Comparison of ENCODE assay signal across 1 cellular context in the genomic region with DNA sequence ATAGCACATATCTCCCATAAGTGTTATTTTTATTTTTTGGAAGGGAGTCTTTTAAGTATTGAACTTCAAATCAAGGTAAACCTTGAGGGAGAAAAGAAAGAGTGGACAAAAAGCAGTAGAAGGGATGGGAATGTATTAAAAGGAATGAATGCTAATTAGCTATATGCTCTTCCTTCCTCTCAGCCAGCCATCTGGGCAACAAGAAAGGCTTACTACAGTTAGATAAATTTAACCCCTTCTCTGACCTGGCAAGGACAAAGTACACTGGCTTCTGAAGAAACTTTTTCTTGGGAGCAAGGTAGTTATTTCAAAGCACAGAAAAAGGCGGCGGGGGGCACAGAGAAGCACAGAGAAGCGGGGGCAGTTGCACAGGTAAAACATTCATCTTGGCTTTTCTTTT.
TF ChIP-seq lines count a peak whose summit lies in the region.

No MANE protein-coding gene starts in this region.

TF ChIP-seq in GM23338, 12 proteins besides CTCF, POLR2A, EP300 and RAD21:
- TF ChIP-seq, protein P1, sequence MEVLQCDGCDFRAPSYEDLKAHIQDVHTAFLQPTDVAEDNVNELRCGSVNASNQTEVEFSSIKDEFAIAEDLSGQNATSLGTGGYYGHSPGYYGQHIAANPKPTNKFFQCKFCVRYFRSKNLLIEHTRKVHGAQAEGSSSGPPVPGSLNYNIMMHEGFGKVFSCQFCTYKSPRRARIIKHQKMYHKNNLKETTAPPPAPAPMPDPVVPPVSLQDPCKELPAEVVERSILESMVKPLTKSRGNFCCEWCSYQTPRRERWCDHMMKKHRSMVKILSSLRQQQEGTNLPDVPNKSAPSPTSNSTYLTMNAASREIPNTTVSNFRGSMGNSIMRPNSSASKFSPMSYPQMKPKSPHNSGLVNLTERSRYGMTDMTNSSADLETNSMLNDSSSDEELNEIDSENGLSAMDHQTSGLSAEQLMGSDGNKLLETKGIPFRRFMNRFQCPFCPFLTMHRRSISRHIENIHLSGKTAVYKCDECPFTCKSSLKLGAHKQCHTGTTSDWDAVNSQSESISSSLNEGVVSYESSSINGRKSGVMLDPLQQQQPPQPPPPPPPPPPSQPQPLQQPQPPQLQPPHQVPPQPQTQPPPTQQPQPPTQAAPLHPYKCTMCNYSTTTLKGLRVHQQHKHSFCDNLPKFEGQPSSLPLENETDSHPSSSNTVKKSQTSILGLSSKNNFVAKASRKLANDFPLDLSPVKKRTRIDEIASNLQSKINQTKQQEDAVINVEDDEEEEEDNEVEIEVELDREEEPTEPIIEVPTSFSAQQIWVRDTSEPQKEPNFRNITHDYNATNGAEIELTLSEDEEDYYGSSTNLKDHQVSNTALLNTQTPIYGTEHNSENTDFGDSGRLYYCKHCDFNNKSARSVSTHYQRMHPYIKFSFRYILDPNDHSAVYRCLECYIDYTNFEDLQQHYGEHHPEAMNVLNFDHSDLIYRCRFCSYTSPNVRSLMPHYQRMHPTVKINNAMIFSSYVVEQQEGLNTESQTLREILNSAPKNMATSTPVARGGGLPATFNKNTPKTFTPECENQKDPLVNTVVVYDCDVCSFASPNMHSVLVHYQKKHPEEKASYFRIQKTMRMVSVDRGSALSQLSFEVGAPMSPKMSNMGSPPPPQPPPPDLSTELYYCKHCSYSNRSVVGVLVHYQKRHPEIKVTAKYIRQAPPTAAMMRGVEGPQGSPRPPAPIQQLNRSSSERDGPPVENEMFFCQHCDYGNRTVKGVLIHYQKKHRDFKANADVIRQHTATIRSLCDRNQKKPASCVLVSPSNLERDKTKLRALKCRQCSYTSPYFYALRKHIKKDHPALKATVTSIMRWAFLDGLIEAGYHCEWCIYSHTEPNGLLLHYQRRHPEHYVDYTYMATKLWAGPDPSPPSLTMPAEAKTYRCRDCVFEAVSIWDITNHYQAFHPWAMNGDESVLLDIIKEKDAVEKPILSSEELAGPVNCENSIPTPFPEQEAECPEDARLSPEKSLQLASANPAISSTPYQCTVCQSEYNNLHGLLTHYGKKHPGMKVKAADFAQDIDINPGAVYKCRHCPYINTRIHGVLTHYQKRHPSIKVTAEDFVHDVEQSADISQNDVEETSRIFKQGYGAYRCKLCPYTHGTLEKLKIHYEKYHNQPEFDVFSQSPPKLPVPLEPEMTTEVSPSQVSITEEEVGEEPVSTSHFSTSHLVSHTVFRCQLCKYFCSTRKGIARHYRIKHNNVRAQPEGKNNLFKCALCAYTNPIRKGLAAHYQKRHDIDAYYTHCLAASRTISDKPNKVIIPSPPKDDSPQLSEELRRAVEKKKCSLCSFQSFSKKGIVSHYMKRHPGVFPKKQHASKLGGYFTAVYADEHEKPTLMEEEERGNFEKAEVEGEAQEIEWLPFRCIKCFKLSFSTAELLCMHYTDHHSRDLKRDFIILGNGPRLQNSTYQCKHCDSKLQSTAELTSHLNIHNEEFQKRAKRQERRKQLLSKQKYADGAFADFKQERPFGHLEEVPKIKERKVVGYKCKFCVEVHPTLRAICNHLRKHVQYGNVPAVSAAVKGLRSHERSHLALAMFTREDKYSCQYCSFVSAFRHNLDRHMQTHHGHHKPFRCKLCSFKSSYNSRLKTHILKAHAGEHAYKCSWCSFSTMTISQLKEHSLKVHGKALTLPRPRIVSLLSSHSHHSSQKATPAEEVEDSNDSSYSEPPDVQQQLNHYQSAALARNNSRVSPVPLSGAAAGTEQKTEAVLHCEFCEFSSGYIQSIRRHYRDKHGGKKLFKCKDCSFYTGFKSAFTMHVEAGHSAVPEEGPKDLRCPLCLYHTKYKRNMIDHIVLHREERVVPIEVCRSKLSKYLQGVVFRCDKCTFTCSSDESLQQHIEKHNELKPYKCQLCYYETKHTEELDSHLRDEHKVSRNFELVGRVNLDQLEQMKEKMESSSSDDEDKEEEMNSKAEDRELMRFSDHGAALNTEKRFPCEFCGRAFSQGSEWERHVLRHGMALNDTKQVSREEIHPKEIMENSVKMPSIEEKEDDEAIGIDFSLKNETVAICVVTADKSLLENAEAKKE (CRISPR knock-in tag; IDR thresholded peaks at IDR 0.05), result no peak
- TF ChIP-seq NANOG (IDR thresholded peaks at IDR 0.05; ENCODE audit: borderline replicate concordance) (no peak), STAT1 (IDR thresholded peaks at IDR 0.05; ENCODE audit: unreplicated experiment) (no peak), EZH2 (IDR thresholded peaks at IDR 0.05; ENCODE audit: low read depth, unreplicated experiment) (no peak)
